34 cellular contexts compared by ENCODE assay signal in the genomic region with DNA sequence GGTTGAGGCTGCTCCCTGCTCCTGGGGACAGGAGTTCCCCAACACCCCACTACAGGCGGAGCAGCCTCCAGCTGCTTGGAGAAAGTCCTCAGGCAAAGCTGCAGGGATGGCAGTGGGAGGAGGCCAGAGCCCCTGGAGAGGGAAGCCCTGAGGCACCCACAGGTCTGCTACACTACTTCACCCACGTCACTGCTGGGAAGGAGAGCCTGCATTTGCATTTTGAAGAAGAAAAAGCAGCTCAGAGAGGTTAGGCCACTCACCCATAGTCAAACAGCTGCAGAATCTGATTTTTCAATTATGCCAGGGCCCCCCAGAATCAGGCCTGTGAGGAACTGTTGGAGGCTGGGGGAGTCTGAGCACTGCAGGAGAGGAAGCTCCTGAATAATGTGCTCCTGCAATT.
"Had no signal": no experiment of that assay in that cellular context is flagged by ENCODE, and none has a peak within 500 bp of the region (broad histone marks: within the 10 kb centered on the region; RNA-seq: fewer than 3 reads in every experiment).

No MANE protein-coding gene starts in this region.

- ATAC-seq: activated CD4-positive, alpha-beta T cell treated with anti-CD3 and anti-CD28 coated beads for 36 hours; activated CD4-positive, CD25-positive, alpha-beta regulatory T cell treated with anti-CD3 and anti-CD28 coated beads, Interleukin-2, amount 50 U/mL, for 24 hours; activated CD8-positive, alpha-beta memory T cell treated with anti-CD3 and anti-CD28 coated beads, Interleukin-2, amount 10 ng/mL, durations not matched to agents 7 days and 5 days; activated CD8-positive, alpha-beta T cell treated with anti-CD3 and anti-CD28 coated beads, Interleukin-2, amount 10 ng/mL, durations not matched to agents 7 days and 5 days; activated naive CD4-positive, alpha-beta T cell treated with anti-CD3 and anti-CD28 coated beads, Interleukin-2, amount 50 U/mL, for 72 hours; activated T-cell treated with anti-CD3 and anti-CD28 coated beads, Interleukin-2, amount 50 U/mL, for 4 hours; activated T-cell treated with anti-CD3 and anti-CD28 coated beads, Interleukin-2, amount 50 U/mL, for 72 hours; activated T-helper 17 cell treated with anti-CD3 and anti-CD28 coated beads, Interleukin-2, amount 50 U/mL, for 72 hours; body of pancreas; WTC11 had no signal

- H3K9me3 ChIP-seq: adrenal gland, body of pancreas, breast epithelium had no signal

- H3K4me3 ChIP-seq: adrenal gland, body of pancreas, breast epithelium had no signal

- H3K36me3 ChIP-seq: adrenal gland, brain microvascular endothelial cell, breast epithelium, WERI-Rb-1 had no signal

- H3K27ac ChIP-seq: adrenal gland, body of pancreas, brain microvascular endothelial cell, breast epithelium, WERI-Rb-1 had no signal

- H3K4me1 ChIP-seq: adrenal gland, body of pancreas, breast epithelium had no signal

- DNase-seq: activated CD4-positive, alpha-beta memory T cell treated with anti-CD3 and anti-CD28 coated beads, Interleukin-2, amount 10 ng/mL, durations not matched to agents 7 days and 5 days; activated CD4-positive, alpha-beta T cell treated with anti-CD3 and anti-CD28 coated beads for 1 hour; activated CD4-positive, alpha-beta T cell treated with anti-CD3 and anti-CD28 coated beads for 36 hours; activated CD4-positive, alpha-beta T cell treated with anti-CD3 and anti-CD28 coated beads for 48 hours; activated CD4-positive, alpha-beta T cell treated with anti-CD3 and anti-CD28 coated beads, Interleukin-2, amount 10 ng/mL, durations not matched to agents 7 days and 5 days; activated CD4-positive, alpha-beta T cell treated with anti-CD3 and anti-CD28 coated beads, Interleukin-2, amount 50 U/mL, for 48 hours; activated CD4-positive, CD25-positive, alpha-beta regulatory T cell; activated CD8-positive, alpha-beta memory T cell treated with anti-CD3 and anti-CD28 coated beads for 24 hours; activated CD8-positive, alpha-beta memory T cell treated with anti-CD3 and anti-CD28 coated beads, Interleukin-2, amount 10 ng/mL, durations not matched to agents 7 days and 5 days; activated CD8-positive, alpha-beta T cell treated with anti-CD3 and anti-CD28 coated beads, Interleukin-2, amount 10 ng/mL, durations not matched to agents 7 days and 5 days; activated gamma-delta T cell treated with Interleukin-2 at 50 U/mL for 16 hours; activated naive CD4-positive, alpha-beta T cell; activated naive CD4-positive, alpha-beta T cell treated with anti-CD3 and anti-CD28 coated beads for 36 hours; activated naive CD4-positive, alpha-beta T cell treated with anti-CD3 and anti-CD28 coated beads, Interleukin-2, amount 50 U/mL, for 16 hours; activated naive CD8-positive, alpha-beta T cell treated with anti-CD3 and anti-CD28 coated beads for 36 hours; activated T-cell treated with anti-CD3 and anti-CD28 coated beads for 4 hours; activated T-cell treated with anti-CD3 and anti-CD28 coated beads, Interleukin-2, amount 50 U/mL, for 1 hour; activated T-cell treated with anti-CD3 and anti-CD28 coated beads, Interleukin-2, amount 50 U/mL, for 4 hours; activated T-cell treated with anti-CD3 and anti-CD28 coated beads, Interleukin-2, amount 50 U/mL, for 72 hours; adrenal gland; amniotic stem cell; aorta; body of pancreas; brain microvascular endothelial cell; central memory CD4-positive, alpha-beta T cell; T-helper 1 cell; T-helper 2 cell; T-helper 9 cell; WERI-Rb-1 had no signal

- H3K27me3 ChIP-seq: adrenal gland, body of pancreas, brain microvascular endothelial cell, breast epithelium had no signal
